Comparison of ENCODE assay signal across 8 cellular contexts in the genomic region with DNA sequence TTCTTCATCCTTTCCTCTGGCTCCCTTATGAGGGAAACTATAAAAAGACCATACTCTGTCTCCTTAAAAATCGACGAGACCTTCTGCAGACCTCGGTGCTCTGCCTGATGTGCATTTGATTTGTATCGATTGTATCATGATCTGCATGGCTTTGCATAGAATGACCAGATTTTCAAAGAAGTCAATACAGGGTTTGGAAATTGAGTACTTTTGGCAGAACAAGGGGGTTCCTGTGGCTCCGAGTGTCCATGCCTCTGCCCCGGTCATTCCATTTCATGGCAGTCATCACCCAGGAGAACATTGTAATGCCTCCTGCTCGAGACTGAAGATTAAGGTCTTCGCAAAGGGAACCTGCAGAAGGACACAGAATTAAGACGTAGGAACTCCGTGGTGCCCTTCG. TPM values are rescaled to one million over a fixed set of nuclear protein-coding genes. Genes with fewer than 3 reads are reported as not detected.
DNase-seq lines count a peak whose midpoint lies in the region; ATAC-seq and TF ChIP-seq lines count a peak whose summit lies in the region.

No MANE protein-coding gene starts in this region.

- no peaks in the 10 kb centered on the region for H3K9me3 Mint-ChIP-seq in T-cell

- peak overlapping the region; percentile 96 to 97 (median 97) for H3K4me3 Mint-ChIP-seq in T-cell

- intact Hi-C loops in cardiac septum (cut with DNase I), result loop anchor here (2.0 to 5.0 kb wide), 2 partner anchors 26 to 93 kb away; a partner anchor contains a TSS

- peaks cover 48 to 62% (median 55%) of the 10 kb centered on the region in 3 donors for H3K4me1 Mint-ChIP-seq in T-cell

- H3K4me3 ChIP-seq in right atrium auricular region (peak overlapping the region; percentile 93 to 94), skeletal muscle satellite cell (ENCODE audit: low read length) (peak overlapping the region; percentile 91)

- peak overlapping the region; percentile 86 for H3K4me2 ChIP-seq in skeletal muscle satellite cell (ENCODE audit: low read length)

- CTCF ChIA-PET in T-cell (lab: Charles Lee), result interaction anchor here (1.1 to 1.3 kb wide), 2 partner anchors 10 to 30 kb away, joined by 3 to 12 read pairs (median 4); no protein-coding TSS in a partner anchor

- peak overlapping the region; percentile 96 for H3K9ac ChIP-seq in skeletal muscle satellite cell (ENCODE audit: low read depth, low read length)

- no peak for TF ChIP-seq CTCF in right atrium auricular region (IDR thresholded peaks at IDR 0.05)
- TF ChIP-seq CTCF in foreskin keratinocyte (conservative IDR thresholded peaks at IDR 0.05), result no peak

- H3K36me3 Mint-ChIP-seq in T-cell, result peaks cover 20% of the 10 kb centered on the region

- H3K9me3 ChIP-seq in right atrium auricular region (no peaks in the 10 kb centered on the region), skeletal muscle satellite cell (replicated peaks; ENCODE audit: low read length) (no peaks in the 10 kb centered on the region)

- DNase-seq in right atrium auricular region (ENCODE audit: low spot score) (no peak), cardiac septum (ENCODE audit: low spot score) (no peak), T-cell (no peak), foreskin keratinocyte (peak in 1 of 2 donors; percentile 26), retina (no peak), NCI-H2081 (lab: John Stamatoyannopoulos, UW) (no peak)

- H3K4me1 ChIP-seq in right atrium auricular region (peaks cover 0 to 41% of the 10 kb centered on the region in 2 donors), foreskin keratinocyte (peaks cover 24% of the 10 kb centered on the region), skeletal muscle satellite cell (ENCODE audit: control insufficient read depth, insufficient read depth, low read length) (peaks cover 25% of the 10 kb centered on the region)

- peak overlapping the region; percentile 91 to 92 for H3K27ac Mint-ChIP-seq in T-cell

- no peaks in the 10 kb centered on the region for H3K27me3 Mint-ChIP-seq in T-cell

- H3K36me3 ChIP-seq in right atrium auricular region (peaks cover 19% of the 10 kb centered on the region), skeletal muscle satellite cell (ENCODE audit: insufficient read depth, low read length) (peaks cover 21% of the 10 kb centered on the region)

- H3K27me3 ChIP-seq in right atrium auricular region (no peaks in the 10 kb centered on the region), foreskin keratinocyte (no peaks in the 10 kb centered on the region), skeletal muscle satellite cell (ENCODE audit: control insufficient read depth, insufficient read depth, low read length) (no peaks in the 10 kb centered on the region)

- no peak for ATAC-seq in T-cell (replicated peaks in 1 of 4)
- no peak for ATAC-seq in foreskin keratinocyte
- no peak for ATAC-seq in GM21737 (IDR thresholded peaks at IDR 0.05; ENCODE audit: unreplicated experiment)

- POLR2A ChIA-PET in T-cell (lab: Charles Lee), result no interaction called here

- H3K27ac ChIP-seq in right atrium auricular region, result peak overlapping the region; percentile 87 to 90
- H3K27ac ChIP-seq in foreskin keratinocyte, result peak overlapping the region; percentile 62

RNA-seq across cellular contexts. Expression of a gene that starts 0.7 kb away (rescaled TPM):
- total RNA-seq in right atrium auricular region (1 to 10 TPM; 5.2 to 7.6 TPM), cardiac septum (12.6 TPM), T-cell (10 to 100 TPM; 43.4 to 83.6 (median 73.7) TPM), foreskin keratinocyte (21.4 and 23.9 TPM in 2 replicates)
- polyA plus RNA-seq in foreskin keratinocyte, result 10.1 and 12.3 TPM in 2 replicates
- total RNA-seq in skeletal muscle satellite cell (2012; rRNA removed), result 8.3 and 9.9 TPM in 2 replicates

RNA-seq across cellular contexts. Expression of a gene that starts 4.1 kb away (rescaled TPM):
- total RNA-seq in right atrium auricular region (10 to 100 TPM in 1 of 2 donors, 1 to 10 TPM in 1; 7.8 to 12.3 TPM), cardiac septum (6.9 TPM), T-cell (1 to 10 TPM in 3 of 5 donors, under 1 TPM in 1, not detected in 1; 0.66 to 1.6 (median 1.2) TPM), foreskin keratinocyte (6.7 and 7.6 TPM in 2 replicates)
- 8.4 and 10.1 TPM in 2 replicates for polyA plus RNA-seq in foreskin keratinocyte
- 0.44 TPM in 1 of 2 replicates, not detected in the other for total RNA-seq in skeletal muscle satellite cell (2012; rRNA removed)

RNA-seq across cellular contexts. Expression of a gene that starts 25.6 kb away (rescaled TPM):
- 100 to 1,000 TPM; 169 to 270 TPM for total RNA-seq in right atrium auricular region
- 208 TPM for total RNA-seq in cardiac septum
- 100 to 1,000 TPM; 347 to 524 (median 406) TPM for total RNA-seq in T-cell
- 106 and 107 TPM in 2 replicates for total RNA-seq in foreskin keratinocyte
- polyA plus RNA-seq in foreskin keratinocyte, result 141 and 152 TPM in 2 replicates
- total RNA-seq in skeletal muscle satellite cell (2012; rRNA removed), result 77.6 and 102 TPM in 2 replicates

RNA-seq across cellular contexts. Expression of a gene that starts 27.1 kb away (rescaled TPM):
- total RNA-seq in right atrium auricular region, result not detected
- total RNA-seq in cardiac septum, result not detected
- total RNA-seq in T-cell, result not detected
- 0.04 TPM in 1 of 2 replicates, not detected in the other for total RNA-seq in foreskin keratinocyte
- polyA plus RNA-seq in foreskin keratinocyte, result 0.02 TPM in 1 of 2 replicates, not detected in the other
- total RNA-seq in skeletal muscle satellite cell (2012; rRNA removed), result not detected in 2 replicates
